In genomic region chr10:34815174-34816066, GRCh38 we compare ENCODE assay signal across 8 cellular contexts. TPM values are rescaled to one million over a fixed set of nuclear protein-coding genes. Genes with fewer than 3 reads are reported as not detected.
A peak's percentile ranks its signal among the peaks of the same experiment; 100 is the strongest.
DNase-seq lines count a peak whose midpoint lies in the region; ATAC-seq and TF ChIP-seq lines count a peak whose summit lies in the region.

Gene PARD3 (minus strand): TSS chr10:34815296. CDS start chr10:34814995, 301 bp downstream.

- H3K4me1 ChIP-seq in duodenal mucosa (ENCODE audit: control insufficient read depth in 1 of 2, insufficient read depth in 2 of 2, low read length in 2 of 2) = peaks cover 8 to 31% of the 10 kb centered on the region in 2 donors
- peaks cover 0 to 21% (median 4%) of the 10 kb centered on the region in 4 donors for H3K4me1 ChIP-seq in right lobe of liver

- H3K4me3 ChIP-seq in GM12865 (ENCODE audit: low read depth, low read length) = peak within 1 kb of the TSS; percentile 33
- peak within 1 kb of the TSS; percentile 77 to 82 for H3K4me3 ChIP-seq in duodenal mucosa (ENCODE audit: low read depth in 1 of 2, low read length in 2 of 2)
- peak within 1 kb of the TSS; percentile 90 to 96 (median 95) for H3K4me3 ChIP-seq in right lobe of liver

- H3K36me3 ChIP-seq in duodenal mucosa (ENCODE audit: control insufficient read depth in 1 of 2, insufficient read depth in 2 of 2, low read length in 2 of 2) (no peaks in the 10 kb centered on the region), right lobe of liver (no peaks in the 10 kb centered on the region)

- H3K9me3 ChIP-seq in duodenal mucosa (ENCODE audit: control insufficient read depth in 1 of 2, low read length in 2 of 2) (no peaks in the 10 kb centered on the region), right lobe of liver (no peaks in the 10 kb centered on the region)

- no peak for TF ChIP-seq CTCF in 22Rv1 (IDR thresholded peaks at IDR 0.05)
- no peak for TF ChIP-seq CTCF in GM12865 (IDR thresholded peaks at IDR 0.05; ENCODE audit: insufficient read depth, low read depth, low read length, missing control alignments)
- no peak for TF ChIP-seq CTCF in right lobe of liver (IDR thresholded peaks at IDR 0.05)

- peak; percentile 26 for DNase-seq in GM12865 (ENCODE audit: low read depth)
- peak; percentile 42 to 52 for DNase-seq in SHP77 (lab: John Stamatoyannopoulos, UW)
- peak; percentile 79 to 80 (median 80) for DNase-seq in right lobe of liver

- ATAC-seq in HG03354 (IDR thresholded peaks at IDR 0.05; ENCODE audit: poor library complexity, severe bottlenecking, unreplicated experiment) (peak; percentile 62), right lobe of liver (peak; percentile 74 to 86 (median 82)), GM19035 (IDR thresholded peaks at IDR 0.05; ENCODE audit: unreplicated experiment) (no peak)

- H3K27ac ChIP-seq in 22Rv1 (peak within 1 kb of the TSS; percentile 70), duodenal mucosa (ENCODE audit: low read depth, low read length) (peak within 1 kb of the TSS; percentile 56), right lobe of liver (peak within 1 kb of the TSS; percentile 69 to 87 (median 76)), temporal lobe (ENCODE audit: low read depth, low read length) (no peak within 1 kb of the TSS)

- H3K9ac ChIP-seq in duodenal mucosa (ENCODE audit: low read depth in 1 of 2, low read length in 2 of 2) = peak within 1 kb of the TSS; percentile 51 to 61

- TF ChIP-seq POLR2A in right lobe of liver (IDR thresholded peaks at IDR 0.05) = peak; percentile 15

- 0% methylated on average over 13 of the region's 84 CpGs for WGBS in right lobe of liver (ENCODE audit: insufficient coverage, low coverage, low lambda C conversion rate, missing lambda C conversion rate)

- intact Hi-C loops in right lobe of liver (cut with DNase I) = loop anchor here (10.0 kb wide), 1 partner anchor 91 kb away; no protein-coding TSS in a partner anchor

- H3K27me3 ChIP-seq in duodenal mucosa (ENCODE audit: control insufficient read depth in 1 of 2, insufficient read depth in 2 of 2, low read length in 2 of 2) (peaks cover 0 to 6% of the 10 kb centered on the region in 2 donors), right lobe of liver (no peaks in the 10 kb centered on the region)

RNA-seq across cellular contexts. Expression of gene PARD3, which starts in this region (rescaled TPM):
- 10 to 100 TPM; 19.1 to 27.8 (median 22.0) TPM for total RNA-seq in right lobe of liver
- 13.3 TPM for total RNA-seq in temporal lobe

Comparison
In these comparisons a context has a peak if more than half of its experiments do, and no peak if none do; other contexts are left out.
1. DNase-seq: peak in every context shown above with its lines; median percentile 80 in right lobe of liver; 47 in SHP77; 26 in GM12865.
2. H3K4me3 ChIP-seq: peak in every context shown above with its lines; median percentile 95 in right lobe of liver; 80 in duodenal mucosa; 33 in GM12865.